In genomic region chr2:210592706-210593105, GRCh38 we compare ENCODE assay signal across 19 cellular contexts. TPM values are rescaled to one million over a fixed set of nuclear protein-coding genes. Genes with fewer than 3 reads are reported as not detected.
A peak's percentile ranks its signal among the peaks of the same experiment; 100 is the strongest.
DNase-seq lines count a peak whose midpoint lies in the region; TF ChIP-seq lines count a peak whose summit lies in the region.
"Had no signal": no experiment of that assay in that cellular context is flagged by ENCODE, and none has a peak within 500 bp of the region (broad histone marks: within the 10 kb centered on the region; RNA-seq: fewer than 3 reads in every experiment).

No MANE protein-coding gene starts in this region.

- H3K36me3 ChIP-seq in SJSA1: no peaks in the 10 kb centered on the region

- no peak overlapping the region for H3K4me3 Mint-ChIP-seq in glutamatergic neuron (ENCODE audit: unreplicated experiment)
- H3K4me3 Mint-ChIP-seq: CD4-positive, alpha-beta memory T cell; IgD-negative memory B cell had no signal

- H3K27ac Mint-ChIP-seq in glutamatergic neuron (ENCODE audit: unreplicated experiment): peak overlapping the region; percentile 75
- H3K27ac Mint-ChIP-seq: CD4-positive, alpha-beta memory T cell; IgD-negative memory B cell had no signal

- H3K9me3 ChIP-seq in SJSA1 (replicated peaks): no peaks in the 10 kb centered on the region
- H3K9me3 ChIP-seq: A549 had no signal

- H3K4me3 ChIP-seq in SJSA1: no peak overlapping the region
- H3K4me3 ChIP-seq: A549, GM12878, GM23248 had no signal

- peak overlapping the region; percentile 32; the same call in 1 of the 2 replicates for H3K27ac ChIP-seq in SJSA1
- H3K27ac ChIP-seq: 22Rv1, A549, C4-2B, GM23248 had no signal

- peaks cover 3% of the 10 kb centered on the region for H3K4me1 Mint-ChIP-seq in glutamatergic neuron (ENCODE audit: low read depth, unreplicated experiment)
- H3K4me1 Mint-ChIP-seq: CD4-positive, alpha-beta memory T cell; IgD-negative memory B cell had no signal

- peaks cover 2% of the 10 kb centered on the region for H3K9me3 Mint-ChIP-seq in glutamatergic neuron (ENCODE audit: unreplicated experiment)

- no peaks in the 10 kb centered on the region for H3K27me3 Mint-ChIP-seq in glutamatergic neuron (ENCODE audit: unreplicated experiment)
- H3K27me3 Mint-ChIP-seq: CD4-positive, alpha-beta memory T cell; IgD-negative memory B cell had no signal

- DNase-seq in NCI-H2171 treated with DMSO at 0.1 percent for 48 hours (lab: John Stamatoyannopoulos, UW) (peak; percentile 7), NCI-H2171 (lab: John Stamatoyannopoulos, UW) (no peak), SJSA1 (ENCODE audit: low read depth in 1 of 2, low spot score in 2 of 2) (no peak), glutamatergic neuron (no peak), T-helper 1 cell (no peak), DMS 273 (lab: John Stamatoyannopoulos, UW; ENCODE audit: unreplicated experiment) (no peak)
- no peak for DNase-seq in activated CD4-positive, alpha-beta T cell treated with anti-CD3 and anti-CD28 coated beads for 48 hours
- DNase-seq in NK-92 treated with Interleukin-12 subunit alpha and Interleukin-12 subunit beta, amount 100 ng/mL, for 24 hours (lab: John Stamatoyannopoulos, UW): no peak
- DNase-seq: AML-193; CD4-positive, alpha-beta memory T cell; DMS 273 treated with DMSO at 0.1 percent for 48 hours; DND-41; EL; GM23248 had no signal

- H3K4me1 ChIP-seq in SJSA1 (replicated peaks): peaks cover 5% of the 10 kb centered on the region; the same call in 1 of the 2 replicates
- H3K4me1 ChIP-seq: A549 had no signal

- H3K36me3 Mint-ChIP-seq in glutamatergic neuron (ENCODE audit: unreplicated experiment): peaks cover 1% of the 10 kb centered on the region
- H3K36me3 Mint-ChIP-seq: CD4-positive, alpha-beta memory T cell; IgD-negative memory B cell had no signal

- no peaks in the 10 kb centered on the region for H3K27me3 ChIP-seq in SJSA1 (replicated peaks)

- TF ChIP-seq CTCF in glutamatergic neuron (IDR thresholded peaks at IDR 0.05; ENCODE audit: partially characterized antibody, unreplicated experiment): no peak

RNA-seq across cellular contexts. Expression of gene CPS1, which starts 36.3 kb away (rescaled TPM):
- 16.0 and 24.7 TPM in 2 replicates for total RNA-seq in SJSA1 (2014; rRNA removed; shearing (Covaris generic))
- 31.1 TPM for total RNA-seq in glutamatergic neuron (ENCODE audit: unreplicated experiment)
